In genomic region chr16:46884513-46885293, GRCh38 we compare ENCODE assay signal across 8 cellular contexts. TPM values are rescaled to one million over a fixed set of nuclear protein-coding genes. Genes with fewer than 3 reads are reported as not detected.
DNase-seq lines count a peak whose midpoint lies in the region; ATAC-seq and TF ChIP-seq lines count a peak whose summit lies in the region.

No MANE protein-coding gene starts in this region.

- H3K27me3 ChIP-seq in GM06990 (replicated peaks; ENCODE audit: control insufficient read depth, insufficient read depth, low read length) = no peaks in the 10 kb centered on the region; the same call in 1 of the 2 replicates
- H3K27me3 ChIP-seq in HCT116 (ENCODE audit: insufficient read depth, low read length) = no peaks in the 10 kb centered on the region
- no peaks in the 10 kb centered on the region for H3K27me3 ChIP-seq in PC-3 (ENCODE audit: low read length)
- H3K27me3 ChIP-seq in mammary epithelial cell (ENCODE audit: insufficient read depth, low read length) = no peaks in the 10 kb centered on the region

- H3K9ac ChIP-seq in HCT116 (ENCODE audit: low read length) (peak overlapping the region; percentile 69), PC-3 (ENCODE audit: low read length) (peak overlapping the region; percentile 70), mammary epithelial cell (ENCODE audit: insufficient read depth, low read length) (peak overlapping the region; percentile 56)

- TF ChIP-seq RAD21 in HCT116 (IDR thresholded peaks at IDR 0.05; ENCODE audit: low read depth) = no peak

- CTCF ChIA-PET in HCT116 (lab: Charles Lee) (interaction anchor here (1.0 to 2.1 kb wide), 3 partner anchors 11 to 31 kb away, joined by 3 to 8 read pairs (median 4); no protein-coding TSS in a partner anchor), PC-3 (lab: Charles Lee) (interaction anchor here (0.7 kb wide), 2 partner anchors 24 to 41 kb away, joined by 3 to 13 read pairs; no protein-coding TSS in a partner anchor), mammary epithelial cell (lab: Charles Lee; ENCODE audit: low non-redundant PET) (interaction anchor here (0.7 kb wide), 1 partner anchor 188 kb away, joined by 7 read pairs; no protein-coding TSS in a partner anchor)

- H3K9me2 ChIP-seq in HCT116 (ENCODE audit: insufficient read depth) (no peaks in the 10 kb centered on the region), PC-3 (replicated peaks; ENCODE audit: low read length) (no peaks in the 10 kb centered on the region)

- DNase-seq in GM06990 (ENCODE audit: extremely low read depth, insufficient read length) = peak; percentile 36
- no peak for DNase-seq in HCT116 (ENCODE audit: low read depth, low spot score)
- no peak for DNase-seq in PC-3
- DNase-seq in mammary epithelial cell = peak; percentile 36
- peak; percentile 63 for DNase-seq in left kidney (ENCODE audit: low read depth, low spot score)
- DNase-seq in stimulated activated effector memory CD8-positive, alpha-beta T cell treated with anti-CD3 and anti-CD28 coated beads, Interleukin-12 subunit alpha, Interleukin-12 subunit beta, amount 100 ng/mL, for 72 hours (ENCODE audit: low spot score in 2 of 2) = peak in 1 of 2 donors; percentile 59
- DNase-seq in GM19240 (ENCODE audit: insufficient read length, low spot score) = no peak

- peak overlapping the region; percentile 91 for H3K27ac Mint-ChIP-seq in stimulated activated effector memory CD8-positive, alpha-beta T cell treated with anti-CD3 and anti-CD28 coated beads, Interleukin-12 subunit alpha, Interleukin-12 subunit beta, amount 100 ng/mL, for 72 hours

- ATAC-seq in HCT116 (no peak), PC-3 (peak; percentile 9), HG03039 (IDR thresholded peaks at IDR 0.05; ENCODE audit: unreplicated experiment) (no peak)
- no peak for ATAC-seq in stimulated activated effector memory CD8-positive, alpha-beta T cell treated with anti-CD3 and anti-CD28 coated beads, Interleukin-12 subunit alpha, Interleukin-12 subunit beta, amount 100 ng/mL, for 72 hours

- no peak for TF ChIP-seq CTCF in GM06990 (IDR thresholded peaks at IDR 0.05; ENCODE audit: insufficient read depth, low read length, poor library complexity, severe bottlenecking)
- no peak for TF ChIP-seq CTCF in HCT116 (IDR thresholded peaks at IDR 0.05 in 2 of 3, conservative IDR thresholded peaks at IDR 0.05 in 1 of 3; ENCODE audit: borderline replicate concordance in 1 of 3, insufficient read depth in 1 of 3, low read depth in 2 of 3, low read length in 2 of 3)
- TF ChIP-seq CTCF in PC-3 (conservative IDR thresholded peaks at IDR 0.05; ENCODE audit: low read depth, low read length) = no peak
- no peak for TF ChIP-seq CTCF in mammary epithelial cell (conservative IDR thresholded peaks at IDR 0.05 in 1 of 2, IDR thresholded peaks at IDR 0.05 in 1 of 2; ENCODE audit: extremely low read depth in 1 of 2, insufficient read depth in 1 of 2, low read depth in 1 of 2, low read length in 2 of 2)

- intact Hi-C loops in HCT116 (cut with micrococcal nuclease) = loop anchor here (1.0 kb wide), 1 partner anchor 24 kb away; no protein-coding TSS in a partner anchor
- intact Hi-C loops in PC-3 (cut with micrococcal nuclease) = no loop called here
- intact Hi-C loops in mammary epithelial cell (cut with micrococcal nuclease) = loop anchor here (2.0 kb wide), 1 partner anchor 24 kb away; no protein-coding TSS in a partner anchor

- peak overlapping the region; percentile 59; the same call in 1 of the 2 replicates for H3K27ac ChIP-seq in HCT116 (ENCODE audit: low read depth, low read length)
- H3K27ac ChIP-seq in PC-3 (ENCODE audit: low read length) = no peak overlapping the region
- H3K27ac ChIP-seq in mammary epithelial cell (ENCODE audit: insufficient read depth, low read depth, low read length) = peak overlapping the region; percentile 43

- H4K20me1 ChIP-seq in HCT116 (ENCODE audit: insufficient read depth) (no peaks in the 10 kb centered on the region), PC-3 (ENCODE audit: low read length) (no peaks in the 10 kb centered on the region), mammary epithelial cell (ENCODE audit: insufficient read depth, low read length) (no peaks in the 10 kb centered on the region)

- H2AFZ ChIP-seq in HCT116 (ENCODE audit: low read depth, low read length, poor library complexity, severe bottlenecking) (no peak overlapping the region), PC-3 (ENCODE audit: low read length) (peak overlapping the region; percentile 88), mammary epithelial cell (ENCODE audit: low read depth, low read length) (peak overlapping the region; percentile 84)

- no peaks in the 10 kb centered on the region for H3K9me3 ChIP-seq in HCT116 (ENCODE audit: control insufficient read depth in 1 of 2, insufficient read depth in 1 of 2, low read depth in 1 of 2, low read length in 2 of 2)
- no peaks in the 10 kb centered on the region for H3K9me3 ChIP-seq in PC-3 (ENCODE audit: low read length)
- no peaks in the 10 kb centered on the region for H3K9me3 ChIP-seq in mammary epithelial cell (replicated peaks; ENCODE audit: insufficient read depth, low read length)

- in situ Hi-C loops in mammary epithelial cell (cut with MboI; ENCODE audit: low sequenced_read_pairs in 2 of 2) = no loop called here

- H3K4me1 ChIP-seq in HCT116 (ENCODE audit: control insufficient read depth in 1 of 2, insufficient read depth in 2 of 2, low read length in 2 of 2) (peaks cover 8 to 15% of the 10 kb centered on the region in 2 experiments), PC-3 (ENCODE audit: insufficient read depth, low read length) (peaks cover 16% of the 10 kb centered on the region), mammary epithelial cell (ENCODE audit: insufficient read depth, low read length) (peaks cover 23% of the 10 kb centered on the region)

- H3K4me3 ChIP-seq in GM06990 (replicated peaks; ENCODE audit: low read depth, low read length) = peak overlapping the region; percentile 83
- H3K4me3 ChIP-seq in HCT116 (replicated peaks in 1 of 2; ENCODE audit: low read depth in 1 of 2, low read length in 2 of 2) = peak overlapping the region; percentile 82
- peak overlapping the region; percentile 89 for H3K4me3 ChIP-seq in PC-3 (ENCODE audit: low read length)
- H3K4me3 ChIP-seq in mammary epithelial cell (replicated peaks in 1 of 3; ENCODE audit: insufficient read depth in 1 of 3, low read depth in 2 of 3, low read length in 3 of 3) = peak overlapping the region; percentile 64 to 91 (median 91)

- H3K36me3 ChIP-seq in GM06990 (ENCODE audit: control insufficient read depth, insufficient read depth, low read length) = no peaks in the 10 kb centered on the region
- H3K36me3 ChIP-seq in HCT116 (ENCODE audit: control insufficient read depth in 1 of 2, insufficient read depth in 2 of 2, low read length in 2 of 2) = no peaks in the 10 kb centered on the region
- no peaks in the 10 kb centered on the region for H3K36me3 ChIP-seq in PC-3 (ENCODE audit: low read depth, low read length)
- peaks cover 3% of the 10 kb centered on the region for H3K36me3 ChIP-seq in mammary epithelial cell (ENCODE audit: insufficient read depth, low read length)

- dilution Hi-C loops in mammary epithelial cell (cut with HindIII; ENCODE audit: low sequenced_read_pairs) = no loop called here

- POLR2A ChIA-PET in HCT116 (lab: Charles Lee) = interaction anchor here (0.6 to 1.0 kb wide), 2 partner anchors 11 to 62 kb away, joined by 3 read pairs; no protein-coding TSS in a partner anchor
- POLR2A ChIA-PET in PC-3 (lab: Charles Lee; ENCODE audit: unreplicated experiment) = no interaction called here

- no peak for TF ChIP-seq POLR2A in HCT116 (IDR thresholded peaks at IDR 0.05; ENCODE audit: borderline replicate concordance, extremely low read depth, insufficient read depth, insufficient read length)

- BruUV-seq in HCT116 (replicated peaks; lab: Mats Ljungman, UMichigan) (no TSS peak), PC-3 (replicated peaks; lab: Mats Ljungman, UMichigan) (no TSS peak), mammary epithelial cell (replicated peaks; lab: Mats Ljungman, UMichigan) (TSS peak; percentile 15)

- no peaks in the 10 kb centered on the region for H3K9me3 Mint-ChIP-seq in stimulated activated effector memory CD8-positive, alpha-beta T cell treated with anti-CD3 and anti-CD28 coated beads, Interleukin-12 subunit alpha, Interleukin-12 subunit beta, amount 100 ng/mL, for 72 hours

- peak overlapping the region; percentile 95 for H3K4me2 ChIP-seq in HCT116 (ENCODE audit: low read length)
- peak overlapping the region; percentile 99 for H3K4me2 ChIP-seq in PC-3 (ENCODE audit: low read length)
- peak overlapping the region; percentile 75 for H3K4me2 ChIP-seq in mammary epithelial cell (ENCODE audit: insufficient read depth, low read depth, low read length)

- 3% methylated on average over 39 of the region's 72 CpGs for WGBS in mammary epithelial cell (ENCODE audit: low coverage, missing lambda C conversion rate)

- 0 out of 2 replicates have a peak, but pooled peaks cover 2% of the 10 kb centered on the region for H3K79me2 ChIP-seq in HCT116 (ENCODE audit: insufficient read depth, low read length)
- H3K79me2 ChIP-seq in PC-3 (ENCODE audit: low read length) = peaks cover 25% of the 10 kb centered on the region
- H3K79me2 ChIP-seq in mammary epithelial cell (ENCODE audit: insufficient read depth, low read length) = peaks cover 42% of the 10 kb centered on the region

- H3K4me1 Mint-ChIP-seq in stimulated activated effector memory CD8-positive, alpha-beta T cell treated with anti-CD3 and anti-CD28 coated beads, Interleukin-12 subunit alpha, Interleukin-12 subunit beta, amount 100 ng/mL, for 72 hours = peaks cover 35% of the 10 kb centered on the region

- H3K36me3 Mint-ChIP-seq in stimulated activated effector memory CD8-positive, alpha-beta T cell treated with anti-CD3 and anti-CD28 coated beads, Interleukin-12 subunit alpha, Interleukin-12 subunit beta, amount 100 ng/mL, for 72 hours = peaks cover 18% of the 10 kb centered on the region

- peak overlapping the region; percentile 77 for H3K4me3 Mint-ChIP-seq in stimulated activated effector memory CD8-positive, alpha-beta T cell treated with anti-CD3 and anti-CD28 coated beads, Interleukin-12 subunit alpha, Interleukin-12 subunit beta, amount 100 ng/mL, for 72 hours

- H3F3A ChIP-seq in PC-3 (ENCODE audit: low read length, unreplicated experiment) = no peaks in the 10 kb centered on the region

- RAD21 ChIA-PET in HCT116 (lab: Charles Lee; ENCODE audit: low non-redundant PET in 1 of 2, low total read pairs in 2 of 2, uncharacterized antibody in 2 of 2, unreplicated experiment in 2 of 2) = no interaction called here

TF ChIP-seq in HCT116, 20 proteins besides CTCF, POLR2A, EP300 and RAD21 (continues in another document):
- no peak for TF ChIP-seq MAX (IDR thresholded peaks at IDR 0.05)

RNA-seq across cellular contexts. Expression of gene GPT2, which starts 0.5 kb away (rescaled TPM):
- total RNA-seq in HCT116 (2021; ENCODE audit: unreplicated experiment) (50.6 TPM), PC-3 (2014; rRNA removed) (19.4 and 22.0 TPM in 2 replicates), mammary epithelial cell (10 to 100 TPM; 59.9 to 81.5 TPM)
- 70.5 and 73.4 TPM in 2 replicates for polyA plus RNA-seq in HCT116 (2012)
- 34.8 TPM for polyA plus RNA-seq in mammary epithelial cell
- 25.3 TPM for polyA minus RNA-seq in mammary epithelial cell

RNA-seq across cellular contexts. Expression of gene C16orf87, which starts 53.7 kb away (rescaled TPM):
- total RNA-seq in HCT116 (2021; ENCODE audit: unreplicated experiment) (10.2 TPM), PC-3 (2014; rRNA removed) (4.0 and 5.1 TPM in 2 replicates), mammary epithelial cell (10 to 100 TPM in 1 of 2 donors, 1 to 10 TPM in 1; 8.0 to 12.3 TPM)
- 3.1 and 4.2 TPM in 2 replicates for polyA plus RNA-seq in HCT116 (2012)
- 3.5 TPM for polyA plus RNA-seq in mammary epithelial cell
- 4.4 TPM for polyA minus RNA-seq in mammary epithelial cell

Comparison
In these comparisons a context has a peak if more than half of its experiments do, and no peak if none do; other contexts are left out.
1. DNase-seq: peak in GM06990 (single experiment), mammary epithelial cell (single experiment) and left kidney (single experiment); none in HCT116 (single experiment), PC-3 (single experiment) and GM19240 (single experiment).
2. Peak in every context shown above with its lines, with median percentiles within 50 percentile points of each other: H3K4me3 ChIP-seq, H3K4me2 ChIP-seq and H3K9ac ChIP-seq.